ENCODE assay signal across 19 cellular contexts in the genomic region with DNA sequence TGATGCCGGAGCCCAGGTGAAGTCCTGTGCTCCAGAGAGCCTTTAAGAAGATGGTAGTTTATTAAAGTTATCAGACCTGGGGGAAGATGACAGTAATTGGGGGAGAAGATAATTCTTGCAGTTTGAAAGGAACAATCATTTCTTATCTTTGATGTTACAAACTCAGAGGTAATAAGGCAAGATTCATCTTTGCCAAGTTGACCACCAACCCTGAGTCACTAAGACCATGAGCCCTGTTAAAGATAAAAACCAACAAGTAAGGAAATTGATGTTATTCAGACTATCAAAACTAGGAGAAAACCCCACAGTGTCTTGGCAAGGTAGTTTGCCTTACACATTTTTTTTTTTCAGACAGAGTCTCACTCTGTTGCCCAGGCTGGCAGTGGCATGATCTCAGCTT.
"Had no signal": no experiment of that assay in that cellular context is flagged by ENCODE, and none has a peak within 500 bp of the region (broad histone marks: within the 10 kb centered on the region; RNA-seq: fewer than 3 reads in every experiment).

No MANE protein-coding gene starts in this region.

- H3K4me3 ChIP-seq: esophagus muscularis mucosa, gastroesophageal sphincter, lung, prostate gland, right lobe of liver, stomach, thoracic aorta, transverse colon had no signal

- H3K27ac ChIP-seq: epithelial cell of prostate, esophagus muscularis mucosa, gastroesophageal sphincter, parathyroid adenoma, prostate gland, right lobe of liver, stomach, thoracic aorta, transverse colon had no signal

- H3K36me3 ChIP-seq: esophagus muscularis mucosa, gastroesophageal sphincter, prostate gland, right lobe of liver, stomach, thoracic aorta, transverse colon had no signal

- H3K9me3 ChIP-seq: esophagus muscularis mucosa, gastroesophageal sphincter, prostate gland, right lobe of liver, stomach, thoracic aorta, transverse colon had no signal

- H3K27me3 ChIP-seq: esophagus muscularis mucosa, gastroesophageal sphincter, right lobe of liver, stomach, transverse colon had no signal

- ATAC-seq: effector memory CD8-positive, alpha-beta T cell; gastroesophageal sphincter; left ventricle myocardium superior; right lobe of liver had no signal

- H3K4me1 ChIP-seq: esophagus muscularis mucosa, gastroesophageal sphincter, parathyroid adenoma, prostate gland, right lobe of liver, stomach, transverse colon had no signal

- DNase-seq: effector memory CD8-positive, alpha-beta T cell; foreskin fibroblast; glutamatergic neuron; left ventricle myocardium superior; mesenchymal stem cell; naive B cell; right lobe of liver; stimulated activated CD4-positive, alpha-beta T cell treated with anti-CD3 and anti-CD28 coated beads, Interleukin-4, amount 100 ng/mL, for 1 hour; stimulated activated naive CD4-positive, alpha-beta T cell; stomach; substantia nigra; transverse colon had no signal
